In the genomic region with DNA sequence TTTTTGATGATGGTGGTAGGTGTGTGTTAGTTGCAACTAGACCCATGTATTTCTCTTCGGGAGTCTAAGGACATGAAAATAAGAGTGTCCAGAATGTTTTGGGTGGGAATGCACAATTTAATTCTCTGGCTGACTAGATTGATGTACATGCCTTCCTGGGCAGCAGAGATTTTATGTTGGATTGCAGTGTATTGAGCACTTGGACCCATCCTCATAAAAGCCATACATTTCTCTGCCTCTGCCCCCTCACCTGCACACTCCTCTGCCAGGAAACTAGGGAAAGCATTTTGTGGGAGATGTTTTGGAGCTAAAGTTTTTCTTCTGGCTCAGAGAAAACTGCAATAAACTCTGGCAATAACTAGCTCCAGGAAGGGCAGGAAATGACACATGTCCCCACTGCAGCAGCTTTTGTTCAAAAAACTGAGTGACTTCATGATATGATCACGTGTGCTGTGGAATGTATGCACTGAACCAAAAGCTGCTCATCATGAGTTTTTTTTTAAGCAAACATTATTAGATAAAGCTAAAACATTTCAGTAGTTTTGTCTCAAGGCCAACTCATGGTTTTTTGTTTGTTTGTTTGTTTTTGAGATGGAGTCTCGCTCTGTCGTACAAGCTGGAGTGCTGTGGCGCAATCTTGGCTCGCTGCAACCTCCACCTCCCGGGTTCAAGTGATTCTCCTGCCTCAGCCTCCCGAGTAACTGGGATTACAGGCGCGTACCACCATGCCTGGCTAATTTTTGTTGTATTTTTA, we compare ENCODE assay signal across 6 cellular contexts. TPM values are rescaled to one million over a fixed set of nuclear protein-coding genes. Genes with fewer than 3 reads are reported as not detected.
DNase-seq lines count a peak whose midpoint lies in the region; ATAC-seq and TF ChIP-seq lines count a peak whose summit lies in the region.

No MANE protein-coding gene starts in this region.

- H3K27ac Mint-ChIP-seq in activated CD4-positive, alpha-beta T cell treated with anti-CD3 and anti-CD28 coated beads, Interleukin-2, amount 10 ng/mL, durations not matched to agents 7 days and 5 days, result peak overlapping the region; percentile 83

- H3K9me3 ChIP-seq in left lung, result no peaks in the 10 kb centered on the region

- H3K4me1 Mint-ChIP-seq in activated CD4-positive, alpha-beta T cell treated with anti-CD3 and anti-CD28 coated beads, Interleukin-2, amount 10 ng/mL, durations not matched to agents 7 days and 5 days, result peaks cover 19% of the 10 kb centered on the region

- ATAC-seq in left lung (peak; percentile 80), GM21576 (IDR thresholded peaks at IDR 0.05; ENCODE audit: unreplicated experiment) (no peak), HG03139 (IDR thresholded peaks at IDR 0.05; ENCODE audit: unreplicated experiment) (no peak)

- H3K27ac ChIP-seq in left lung, result peak overlapping the region; percentile 59 to 75

- peaks cover 14% of the 10 kb centered on the region for H3K36me3 Mint-ChIP-seq in activated CD4-positive, alpha-beta T cell treated with anti-CD3 and anti-CD28 coated beads, Interleukin-2, amount 10 ng/mL, durations not matched to agents 7 days and 5 days (ENCODE audit: low read depth)

- no peaks in the 10 kb centered on the region for H3K27me3 ChIP-seq in left lung

- POLR2A ChIA-PET in activated CD4-positive, alpha-beta T cell treated with anti-CD3 and anti-CD28 coated beads, Interleukin-2, amount 10 ng/mL, durations not matched to agents 7 days and 5 days (lab: Charles Lee), result interaction anchor here (0.5 to 0.6 kb wide), 3 partner anchors 78 to 938 kb away, joined by 3 to 5 read pairs (median 4); partner anchors contain the start of gene PBXIP1

- H3K27me3 Mint-ChIP-seq in activated CD4-positive, alpha-beta T cell treated with anti-CD3 and anti-CD28 coated beads, Interleukin-2, amount 10 ng/mL, durations not matched to agents 7 days and 5 days, result no peaks in the 10 kb centered on the region

- no peaks in the 10 kb centered on the region for H3K9me3 Mint-ChIP-seq in activated CD4-positive, alpha-beta T cell treated with anti-CD3 and anti-CD28 coated beads, Interleukin-2, amount 10 ng/mL, durations not matched to agents 7 days and 5 days

- intact Hi-C loops in left lung (cut with DNase I), result no loop called here

- TF ChIP-seq CTCF in left lung (IDR thresholded peaks at IDR 0.05), result no peak

- peaks cover 19 to 20% of the 10 kb centered on the region in 2 donors for H3K4me1 ChIP-seq in left lung

- CTCF ChIA-PET in activated CD4-positive, alpha-beta T cell treated with anti-CD3 and anti-CD28 coated beads, Interleukin-2, amount 10 ng/mL, durations not matched to agents 7 days and 5 days (lab: Charles Lee), result interaction anchor here (0.7 to 1.6 kb wide), 5 partner anchors 11 to 32 kb away, joined by 3 to 5 read pairs (median 3); no protein-coding TSS in a partner anchor

- DNase-seq in EH (ENCODE audit: low read depth), result peak; percentile 95
- peak; percentile 56 for DNase-seq in activated CD4-positive, alpha-beta T cell treated with anti-CD3 and anti-CD28 coated beads, Interleukin-2, amount 10 ng/mL, durations not matched to agents 7 days and 5 days
- no peak for DNase-seq in left lung
- DNase-seq in NCI-H345 treated with DMSO at 0.1 percent for 48 hours (lab: John Stamatoyannopoulos, UW; ENCODE audit: unreplicated experiment), result no peak

- H3K4me3 Mint-ChIP-seq in activated CD4-positive, alpha-beta T cell treated with anti-CD3 and anti-CD28 coated beads, Interleukin-2, amount 10 ng/mL, durations not matched to agents 7 days and 5 days, result no peak overlapping the region

- peaks cover 0 to 29% of the 10 kb centered on the region in 2 donors for H3K36me3 ChIP-seq in left lung

- no peak overlapping the region for H3K4me3 ChIP-seq in left lung

RNA-seq across cellular contexts. Expression of gene RIT1, which starts 17.6 kb away (rescaled TPM):
- 10 to 100 TPM; 24.0 to 28.4 TPM for total RNA-seq in activated CD4-positive, alpha-beta T cell treated with anti-CD3 and anti-CD28 coated beads, Interleukin-2, amount 10 ng/mL, durations not matched to agents 7 days and 5 days
- total RNA-seq in left lung, result 10 to 100 TPM; 40.8 to 55.3 TPM

RNA-seq across cellular contexts. Expression of gene SYT11, which starts 34.2 kb away (rescaled TPM):
- total RNA-seq in activated CD4-positive, alpha-beta T cell treated with anti-CD3 and anti-CD28 coated beads, Interleukin-2, amount 10 ng/mL, durations not matched to agents 7 days and 5 days, result 10 to 100 TPM; 14.2 to 15.5 TPM
- 10 to 100 TPM; 11.4 to 12.0 TPM for total RNA-seq in left lung

RNA-seq across cellular contexts. Expression of gene GON4L, which starts 36.6 kb away (rescaled TPM):
- 10 to 100 TPM; 72.3 to 77.0 TPM for total RNA-seq in activated CD4-positive, alpha-beta T cell treated with anti-CD3 and anti-CD28 coated beads, Interleukin-2, amount 10 ng/mL, durations not matched to agents 7 days and 5 days
- 10 to 100 TPM; 41.8 to 53.1 TPM for total RNA-seq in left lung

RNA-seq across cellular contexts. Expression of gene KHDC4, which starts 40.6 kb away (rescaled TPM):
- total RNA-seq in activated CD4-positive, alpha-beta T cell treated with anti-CD3 and anti-CD28 coated beads, Interleukin-2, amount 10 ng/mL, durations not matched to agents 7 days and 5 days, result 10 to 100 TPM; 66.3 to 67.3 TPM
- total RNA-seq in left lung, result 10 to 100 TPM; 38.2 to 39.3 TPM

RNA-seq across cellular contexts. Expression of gene RXFP4, which starts 47.9 kb away (rescaled TPM):
- total RNA-seq in activated CD4-positive, alpha-beta T cell treated with anti-CD3 and anti-CD28 coated beads, Interleukin-2, amount 10 ng/mL, durations not matched to agents 7 days and 5 days, result not detected
- total RNA-seq in left lung, result not detected

Comparison
In these comparisons a context has a peak if more than half of its experiments do, and no peak if none do; other contexts are left out.
1. DNase-seq: peak in EH (single experiment) and activated CD4-positive, alpha-beta T cell treated with anti-CD3 and anti-CD28 coated beads, Interleukin-2, amount 10 ng/mL, durations not matched to agents 7 days and 5 days (single experiment); none in left lung (0 of 2) and NCI-H345 treated with DMSO at 0.1 percent for 48 hours (single experiment).